In genomic region chr6:138588805-138589434, GRCh38 we compare ENCODE assay signal across 8 cellular contexts.
DNase-seq lines count a peak whose midpoint lies in the region; ATAC-seq lines count a peak whose summit lies in the region.

No MANE protein-coding gene starts in this region.

- H3K4me3 Mint-ChIP-seq in activated CD4-positive, alpha-beta memory T cell treated with anti-CD3 and anti-CD28 coated beads for 36 hours = no peak overlapping the region
- H3K4me3 Mint-ChIP-seq in effector memory CD8-positive, alpha-beta T cell = no peak overlapping the region
- H3K4me3 Mint-ChIP-seq in memory B cell = no peak overlapping the region

- no peaks in the 10 kb centered on the region for H3K36me3 Mint-ChIP-seq in activated CD4-positive, alpha-beta memory T cell treated with anti-CD3 and anti-CD28 coated beads for 36 hours
- no peaks in the 10 kb centered on the region for H3K36me3 Mint-ChIP-seq in effector memory CD8-positive, alpha-beta T cell (ENCODE audit: insufficient read depth)
- no peaks in the 10 kb centered on the region for H3K36me3 Mint-ChIP-seq in memory B cell

- CTCF ChIA-PET in activated CD4-positive, alpha-beta memory T cell treated with anti-CD3 and anti-CD28 coated beads for 36 hours (lab: Charles Lee) = interaction anchor here (0.6 to 9.8 kb wide), 17 partner anchors 10 to 473 kb away, joined by 3 to 227 read pairs (median 4); partner anchors contain the start of gene CCDC28A

- ATAC-seq in HG02870 (IDR thresholded peaks at IDR 0.05; ENCODE audit: unreplicated experiment) (peak; percentile 27), memory B cell (ENCODE audit: low read depth) (peak; percentile 45), HG02588 (IDR thresholded peaks at IDR 0.05; ENCODE audit: unreplicated experiment) (no peak)
- ATAC-seq in effector memory CD8-positive, alpha-beta T cell (replicated peaks) = peak; percentile 62

- intact Hi-C loops in activated CD4-positive, alpha-beta memory T cell treated with anti-CD3 and anti-CD28 coated beads for 36 hours (cut with micrococcal nuclease) = loop anchor here (1.0 to 2.0 kb wide), 2 partner anchors 106 to 177 kb away; no protein-coding TSS in a partner anchor

- no peaks in the 10 kb centered on the region for H3K9me3 Mint-ChIP-seq in activated CD4-positive, alpha-beta memory T cell treated with anti-CD3 and anti-CD28 coated beads for 36 hours
- no peaks in the 10 kb centered on the region for H3K9me3 Mint-ChIP-seq in effector memory CD8-positive, alpha-beta T cell
- no peaks in the 10 kb centered on the region for H3K9me3 Mint-ChIP-seq in memory B cell

- DNase-seq in DMS79 treated with DMSO at 0.1 percent for 48 hours (lab: John Stamatoyannopoulos, UW) = peak; percentile 66
- DNase-seq in NCI-H748 (lab: John Stamatoyannopoulos, UW; ENCODE audit: unreplicated experiment) = peak; percentile 76
- DNase-seq in activated CD4-positive, alpha-beta memory T cell treated with anti-CD3 and anti-CD28 coated beads for 36 hours = peak; percentile 64
- peak; percentile 40 to 55 (median 47) for DNase-seq in effector memory CD8-positive, alpha-beta T cell
- DNase-seq in memory B cell (ENCODE audit: low spot score in 2 of 2) = peak; percentile 57 to 59
- peak; percentile 6 to 18 for DNase-seq in stimulated activated CD8-positive, alpha-beta memory T cell treated with anti-CD3 and anti-CD28 coated beads, Interleukin-7, amount 100 ng/mL, for 4 hours (ENCODE audit: low read depth in 2 of 2)

- H3K27me3 Mint-ChIP-seq in activated CD4-positive, alpha-beta memory T cell treated with anti-CD3 and anti-CD28 coated beads for 36 hours = no peaks in the 10 kb centered on the region
- H3K27me3 Mint-ChIP-seq in effector memory CD8-positive, alpha-beta T cell = no peaks in the 10 kb centered on the region
- H3K27me3 Mint-ChIP-seq in memory B cell = peaks cover 6% of the 10 kb centered on the region

- POLR2A ChIA-PET in activated CD4-positive, alpha-beta memory T cell treated with anti-CD3 and anti-CD28 coated beads for 36 hours (lab: Charles Lee) = no interaction called here

- H3K4me1 Mint-ChIP-seq in activated CD4-positive, alpha-beta memory T cell treated with anti-CD3 and anti-CD28 coated beads for 36 hours (ENCODE audit: low read depth) = peaks cover 21% of the 10 kb centered on the region
- peaks cover 10 to 17% of the 10 kb centered on the region in 2 donors for H3K4me1 Mint-ChIP-seq in effector memory CD8-positive, alpha-beta T cell (ENCODE audit: low read depth in 2 of 2)
- peaks cover 16% of the 10 kb centered on the region for H3K4me1 Mint-ChIP-seq in memory B cell

- no peak overlapping the region for H3K27ac Mint-ChIP-seq in activated CD4-positive, alpha-beta memory T cell treated with anti-CD3 and anti-CD28 coated beads for 36 hours
- H3K27ac Mint-ChIP-seq in effector memory CD8-positive, alpha-beta T cell = no peak overlapping the region
- no peak overlapping the region for H3K27ac Mint-ChIP-seq in memory B cell

Comparison
In these comparisons a context has a peak if more than half of its experiments do, and no peak if none do; other contexts are left out.
1. DNase-seq: peak in every context shown above with its lines; median percentile 76 in NCI-H748; 66 in DMS79 treated with DMSO at 0.1 percent for 48 hours; 64 in activated CD4-positive, alpha-beta memory T cell treated with anti-CD3 and anti-CD28 coated beads for 36 hours; 58 in memory B cell; 47 in effector memory CD8-positive, alpha-beta T cell; 12 in stimulated activated CD8-positive, alpha-beta memory T cell treated with anti-CD3 and anti-CD28 coated beads, Interleukin-7, amount 100 ng/mL, for 4 hours.